ENCODE assay signal across 18 cellular contexts in the genomic region with DNA sequence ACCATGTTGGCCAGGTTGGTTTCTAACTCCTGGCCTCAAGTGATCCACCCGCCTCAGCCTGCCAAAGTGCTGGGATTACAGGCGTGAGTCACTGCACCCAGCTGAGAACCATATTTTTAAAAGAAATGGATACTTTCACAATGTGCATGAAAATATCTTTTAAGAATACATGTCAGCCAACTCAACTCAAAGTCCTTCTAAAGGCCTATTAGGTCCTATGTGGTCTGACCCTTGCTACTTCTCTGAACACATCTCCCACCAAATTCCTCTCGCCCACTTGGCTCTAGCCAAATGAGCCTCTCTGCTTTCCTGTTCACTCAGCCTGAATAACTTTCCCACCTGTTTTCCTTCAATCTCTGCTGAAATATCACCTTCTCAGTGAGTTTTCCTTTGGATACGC.
"Had no signal": no experiment of that assay in that cellular context is flagged by ENCODE, and none has a peak within 500 bp of the region (broad histone marks: within the 10 kb centered on the region; RNA-seq: fewer than 3 reads in every experiment).

No MANE protein-coding gene starts in this region.

- H3K4me1 ChIP-seq: colonic mucosa, esophagus squamous epithelium had no signal

- ATAC-seq: activated T-helper 17 cell treated with anti-CD3 and anti-CD28 coated beads, Interleukin-2, amount 50 U/mL, for 72 hours; left lobe of liver; natural killer cell treated with Interleukin-12 subunit alpha and Interleukin-12 subunit beta and Interleukin-15 and Interleukin-18, amount 100 ng/mL, for 72 hours; sciatic nerve; T-helper 17 cell had no signal

- H3K4me3 ChIP-seq: cardiac muscle cell, colonic mucosa, esophagus squamous epithelium, thoracic aorta had no signal

- H3K36me3 ChIP-seq: cardiac muscle cell, colonic mucosa, esophagus squamous epithelium, thoracic aorta had no signal

- DNase-seq: activated CD4-positive, alpha-beta T cell treated with anti-CD3 and anti-CD28 coated beads, Interleukin-2, amount 50 U/mL, for 1 hour; activated CD4-positive, CD25-positive, alpha-beta regulatory T cell; activated naive CD4-positive, alpha-beta T cell treated with anti-CD3 and anti-CD28 coated beads for 36 hours; activated T-cell treated with anti-CD3 and anti-CD28 coated beads for 4 hours; colonic mucosa; esophagus squamous epithelium; foreskin melanocyte; head of caudate nucleus; stimulated activated CD4-positive, alpha-beta T cell treated with anti-CD3 and anti-CD28 coated beads, Interleukin-12 subunit alpha, Interleukin-12 subunit beta, amount 100 ng/mL, for 4 hours; stimulated activated CD4-positive, alpha-beta T cell treated with anti-CD3 and anti-CD28 coated beads, Interleukin-2, amount 100 ng/mL, for 48 hours; stimulated activated CD8-positive, alpha-beta memory T cell treated with anti-CD3 and anti-CD28 coated beads, Interleukin-4, amount 100 ng/mL, for 48 hours; T-helper 17 cell had no signal

- H3K9me3 ChIP-seq: colonic mucosa, esophagus squamous epithelium, thoracic aorta had no signal

- H3K27me3 ChIP-seq: cardiac muscle cell, colonic mucosa had no signal

- H3K27ac ChIP-seq: cardiac muscle cell, colonic mucosa, esophagus squamous epithelium had no signal
